In the genomic region with DNA sequence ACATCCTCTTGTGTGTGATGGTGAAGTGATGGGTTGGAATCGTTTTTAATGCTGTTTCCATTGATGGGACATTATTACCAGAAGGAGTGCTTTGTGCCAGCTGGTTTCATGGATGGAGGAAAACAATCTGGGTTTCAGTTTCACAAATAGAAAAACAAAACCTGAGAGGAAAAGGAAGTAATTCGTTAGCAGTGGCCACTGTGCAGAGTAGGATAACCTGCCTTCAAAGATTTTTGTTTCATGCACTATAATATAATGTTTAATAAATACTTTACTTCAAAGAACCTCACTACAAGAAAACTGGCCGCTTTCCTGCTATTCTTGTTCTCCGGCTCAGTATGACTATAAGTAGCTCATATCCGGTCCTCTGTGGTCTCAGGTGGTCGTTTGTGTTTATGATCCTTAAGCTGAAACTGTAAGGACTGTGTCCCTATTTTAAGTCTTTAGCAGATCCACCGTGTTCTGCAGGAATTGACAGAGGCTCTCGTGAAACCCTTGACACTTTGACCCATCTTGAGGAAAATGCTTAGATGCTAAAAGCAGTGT, we compare ENCODE assay signal across 13 cellular contexts.
DNase-seq lines count a peak whose midpoint lies in the region; ATAC-seq, FAIRE-seq and TF ChIP-seq lines count a peak whose summit lies in the region.
"Had no signal": no experiment of that assay in that cellular context is flagged by ENCODE, and none has a peak within 500 bp of the region (broad histone marks: within the 10 kb centered on the region; RNA-seq: fewer than 3 reads in every experiment).

No MANE protein-coding gene starts in this region.

- H3K27ac Mint-ChIP-seq in activated CD4-positive, alpha-beta memory T cell treated with anti-CD3 and anti-CD28 coated beads, Interleukin-2, amount 10 ng/mL, durations not matched to agents 7 days and 5 days = peak overlapping the region; percentile 73
- no peak overlapping the region for H3K27ac Mint-ChIP-seq in activated CD4-positive, alpha-beta memory T cell treated with anti-CD3 and anti-CD28 coated beads for 36 hours

- H3K4me3 Mint-ChIP-seq in activated CD4-positive, alpha-beta memory T cell treated with anti-CD3 and anti-CD28 coated beads, Interleukin-2, amount 10 ng/mL, durations not matched to agents 7 days and 5 days = no peak overlapping the region
- no peak overlapping the region for H3K4me3 Mint-ChIP-seq in activated CD4-positive, alpha-beta memory T cell treated with anti-CD3 and anti-CD28 coated beads for 36 hours

- no peak overlapping the region for H3K27ac ChIP-seq in GM12878 (ENCODE audit: control insufficient read depth, insufficient read depth)
- peak overlapping the region; percentile 11 for H3K27ac ChIP-seq in neutrophil
- H3K27ac ChIP-seq: adrenal gland had no signal

- no peak for DNase-seq in activated CD4-positive, alpha-beta memory T cell treated with anti-CD3 and anti-CD28 coated beads, Interleukin-2, amount 10 ng/mL, durations not matched to agents 7 days and 5 days
- no peak for DNase-seq in activated CD4-positive, alpha-beta memory T cell treated with anti-CD3 and anti-CD28 coated beads for 36 hours
- DNase-seq in GM12878 (ENCODE audit: low read depth, low spot score) (no peak), GM19238 (ENCODE audit: insufficient read length, low spot score) (no peak)
- no peak for DNase-seq in effector CD8-positive, alpha-beta T cell (lab: John Stamatoyannopoulos, UW)
- no peak for DNase-seq in stimulated activated CD4-positive, alpha-beta T cell treated with anti-CD3 and anti-CD28 coated beads, Interleukin-4, amount 100 ng/mL, for 1 hour
- DNase-seq: activated CD4-positive, alpha-beta T cell treated with anti-CD3 and anti-CD28 coated beads, Interleukin-2, amount 50 U/mL, for 1 hour; adrenal gland; central memory CD4-positive, alpha-beta T cell; kidney had no signal

- no peak for TF ChIP-seq EP300 in GM12878 (IDR thresholded peaks at IDR 0.05; ENCODE audit: borderline replicate concordance in 1 of 2, control insufficient read depth in 1 of 2, low read depth in 2 of 2, low read length in 2 of 2)

- peaks cover 12% of the 10 kb centered on the region for H3F3A ChIP-seq in Loucy (ENCODE audit: low read depth)

- H3K4me2 ChIP-seq in Loucy (ENCODE audit: low read depth, low read length, poor library complexity, severe bottlenecking) (peak overlapping the region; percentile 84), GM12878 (ENCODE audit: control insufficient read depth, insufficient read depth) (no peak overlapping the region)

- H3K4me3 ChIP-seq in Loucy (ENCODE audit: low read length, poor library complexity, severe bottlenecking) (peak overlapping the region; percentile 69), GM12878 (no peak overlapping the region), neutrophil (ENCODE audit: low read depth in 1 of 2, low read length in 1 of 2) (no peak overlapping the region)
- H3K4me3 ChIP-seq: adrenal gland had no signal

- intact Hi-C loops in activated CD4-positive, alpha-beta memory T cell treated with anti-CD3 and anti-CD28 coated beads for 36 hours (cut with micrococcal nuclease) = no loop called here
- intact Hi-C loops in GM12878 (cut with micrococcal nuclease; ENCODE audit: unreplicated experiment) = no loop called here

- TF ChIP-seq POLR2A in GM12878 (IDR thresholded peaks at IDR 0.05; ENCODE audit: low read depth, low read length) = no peak

- no peaks in the 10 kb centered on the region for H3K79me2 ChIP-seq in Loucy (ENCODE audit: insufficient read depth, low read length)
- H3K79me2 ChIP-seq in GM12878 (ENCODE audit: control insufficient read depth, insufficient read depth, low read length) = no peaks in the 10 kb centered on the region

- POLR2A ChIA-PET in activated CD4-positive, alpha-beta memory T cell treated with anti-CD3 and anti-CD28 coated beads, Interleukin-2, amount 10 ng/mL, durations not matched to agents 7 days and 5 days (lab: Charles Lee) = no interaction called here
- POLR2A ChIA-PET in activated CD4-positive, alpha-beta memory T cell treated with anti-CD3 and anti-CD28 coated beads for 36 hours (lab: Charles Lee) = no interaction called here
- POLR2A ChIA-PET in GM12878 (lab: Charles Lee) = no interaction called here

- H3K9me2 ChIP-seq in Loucy (replicated peaks; ENCODE audit: low read depth, low read length) = no peaks in the 10 kb centered on the region

- no peak for TF ChIP-seq RAD21 in GM12878 (IDR thresholded peaks at IDR 0.05; ENCODE audit: insufficient read depth, low read depth, low read length)

- SMC1A ChIA-PET in GM12878 (lab: Charles Lee; ENCODE audit: uncharacterized antibody, unreplicated experiment) = interaction anchor here (0.6 to 1.1 kb wide), 2 partner anchors 18 to 1118 kb away, joined by 3 to 4 read pairs; no protein-coding TSS in a partner anchor

- peaks cover 31% of the 10 kb centered on the region for H3K4me1 Mint-ChIP-seq in activated CD4-positive, alpha-beta memory T cell treated with anti-CD3 and anti-CD28 coated beads, Interleukin-2, amount 10 ng/mL, durations not matched to agents 7 days and 5 days
- peaks cover 10% of the 10 kb centered on the region for H3K4me1 Mint-ChIP-seq in activated CD4-positive, alpha-beta memory T cell treated with anti-CD3 and anti-CD28 coated beads for 36 hours (ENCODE audit: low read depth)

- H3K4me1 ChIP-seq in Loucy (ENCODE audit: insufficient read depth, low read length, poor library complexity, severe bottlenecking) = peaks cover 38% of the 10 kb centered on the region
- H3K4me1 ChIP-seq in GM12878 (ENCODE audit: control insufficient read depth, insufficient read depth, low read length) = no peaks in the 10 kb centered on the region
- peaks cover 0 to 9% of the 10 kb centered on the region in 2 experiments for H3K4me1 ChIP-seq in neutrophil (ENCODE audit: control insufficient read depth in 1 of 2, insufficient read depth in 1 of 2, low read depth in 1 of 2, low read length in 1 of 2)
- H3K4me1 ChIP-seq: adrenal gland had no signal

- peaks cover 3% of the 10 kb centered on the region for H3K36me3 Mint-ChIP-seq in activated CD4-positive, alpha-beta memory T cell treated with anti-CD3 and anti-CD28 coated beads, Interleukin-2, amount 10 ng/mL, durations not matched to agents 7 days and 5 days (ENCODE audit: low read depth)
- no peaks in the 10 kb centered on the region for H3K36me3 Mint-ChIP-seq in activated CD4-positive, alpha-beta memory T cell treated with anti-CD3 and anti-CD28 coated beads for 36 hours

- peak; percentile 21 for ATAC-seq in GM12878

- no TSS peak for BruUV-seq in GM12878 (replicated peaks; lab: Mats Ljungman, UMichigan)

- H2AFZ ChIP-seq in Loucy (ENCODE audit: low read length) (peak overlapping the region; percentile 24; the same call in 1 of the 2 replicates), GM12878 (ENCODE audit: control insufficient read depth, low read depth, low read length) (no peak overlapping the region)

- in situ Hi-C loops in GM12878 (cut with MboI) = no loop called here

- no peaks in the 10 kb centered on the region for H4K20me1 ChIP-seq in Loucy (ENCODE audit: insufficient read depth, low read length, poor library complexity, severe bottlenecking)
- no peaks in the 10 kb centered on the region for H4K20me1 ChIP-seq in GM12878 (ENCODE audit: control insufficient read depth, insufficient read depth)

- TF ChIP-seq CTCF in Loucy (conservative IDR thresholded peaks at IDR 0.05; ENCODE audit: low read length) (no peak), GM12878 (IDR thresholded peaks at IDR 0.05 in 2 of 3, conservative IDR thresholded peaks at IDR 0.05 in 1 of 3; ENCODE audit: control insufficient read depth in 2 of 3, extremely low read depth in 1 of 3, insufficient read depth in 1 of 3, low read depth in 3 of 3, low read length in 3 of 3) (no peak), neutrophil (IDR thresholded peaks at IDR 0.05) (no peak)

- H3K9ac ChIP-seq in Loucy (ENCODE audit: low read depth, low read length, poor library complexity, severe bottlenecking) (peak overlapping the region; percentile 66), GM12878 (ENCODE audit: control insufficient read depth, insufficient read depth, low read length) (no peak overlapping the region)

- FAIRE-seq in GM12878 (lab: Jason Lieb, UNC) = peak; percentile 23
- FAIRE-seq: HTR-8/SVneo, kidney had no signal

- no peaks in the 10 kb centered on the region for H3K9me3 Mint-ChIP-seq in activated CD4-positive, alpha-beta memory T cell treated with anti-CD3 and anti-CD28 coated beads, Interleukin-2, amount 10 ng/mL, durations not matched to agents 7 days and 5 days
- no peaks in the 10 kb centered on the region for H3K9me3 Mint-ChIP-seq in activated CD4-positive, alpha-beta memory T cell treated with anti-CD3 and anti-CD28 coated beads for 36 hours

- CTCF ChIA-PET in activated CD4-positive, alpha-beta memory T cell treated with anti-CD3 and anti-CD28 coated beads, Interleukin-2, amount 10 ng/mL, durations not matched to agents 7 days and 5 days (lab: Charles Lee) = interaction anchor here (1.0 to 2.1 kb wide), 3 partner anchors 31 to 567 kb away, joined by 3 to 9 read pairs (median 4); no protein-coding TSS in a partner anchor
- CTCF ChIA-PET in activated CD4-positive, alpha-beta memory T cell treated with anti-CD3 and anti-CD28 coated beads for 36 hours (lab: Charles Lee) = no interaction called here
- CTCF ChIA-PET in GM12878 (lab: Yijun Ruan, JAX) = no interaction called here

- RAD21 ChIA-PET in GM12878 (lab: Charles Lee; ENCODE audit: unreplicated experiment) = no interaction called here

- peaks cover 3% of the 10 kb centered on the region for H3K27me3 Mint-ChIP-seq in activated CD4-positive, alpha-beta memory T cell treated with anti-CD3 and anti-CD28 coated beads, Interleukin-2, amount 10 ng/mL, durations not matched to agents 7 days and 5 days
- no peaks in the 10 kb centered on the region for H3K27me3 Mint-ChIP-seq in activated CD4-positive, alpha-beta memory T cell treated with anti-CD3 and anti-CD28 coated beads for 36 hours

- 38% methylated on average over 8 of the region's 8 CpGs for WGBS in GM12878 (ENCODE audit: insufficient coverage, insufficient replicate concordance, low lambda C conversion rate, missing lambda C conversion rate)

- H3K9me3 ChIP-seq in Loucy (ENCODE audit: insufficient read depth, low read depth, low read length) (no peaks in the 10 kb centered on the region), GM12878 (replicated peaks; ENCODE audit: control insufficient read depth, insufficient read depth, low read length) (no peaks in the 10 kb centered on the region), neutrophil (no peaks in the 10 kb centered on the region)
- H3K9me3 ChIP-seq: adrenal gland had no signal

- H3K36me3 ChIP-seq in Loucy (ENCODE audit: insufficient read depth, low read length) = no peaks in the 10 kb centered on the region
- H3K36me3 ChIP-seq in GM12878 (ENCODE audit: control insufficient read depth in 2 of 2, insufficient read depth in 2 of 2, low read length in 1 of 2) = no peaks in the 10 kb centered on the region
- H3K36me3 ChIP-seq in neutrophil = no peaks in the 10 kb centered on the region
- H3K36me3 ChIP-seq: adrenal gland had no signal

- H3K27me3 ChIP-seq in Loucy (ENCODE audit: insufficient read depth, low read length, poor library complexity, severe bottlenecking) (no peaks in the 10 kb centered on the region), GM12878 (replicated peaks in 1 of 2; ENCODE audit: control insufficient read depth in 2 of 2, insufficient read depth in 2 of 2, low read length in 1 of 2) (no peaks in the 10 kb centered on the region), neutrophil (no peaks in the 10 kb centered on the region)
- H3K27me3 ChIP-seq: adrenal gland had no signal

TF ChIP-seq in GM12878, 131 proteins besides CTCF, POLR2A, EP300 and RAD21 (continues in another document):
- peak; percentile 21; the same call in 1 of the 2 replicates for TF ChIP-seq JUNB (IDR thresholded peaks at IDR 0.05)
